Comparison of ENCODE assay signal across 16 cellular contexts in genomic region chr7:80940539-80941205, GRCh38. TPM values are rescaled to one million over a fixed set of nuclear protein-coding genes. Genes with fewer than 3 reads are reported as not detected.
DNase-seq lines count a peak whose midpoint lies in the region; ATAC-seq and TF ChIP-seq lines count a peak whose summit lies in the region.
"Had no signal": no experiment of that assay in that cellular context is flagged by ENCODE, and none has a peak within 500 bp of the region (broad histone marks: within the 10 kb centered on the region; RNA-seq: fewer than 3 reads in every experiment).

No MANE protein-coding gene starts in this region.

- H3K9me3 ChIP-seq in neural progenitor cell (ENCODE audit: low read depth): no peaks in the 10 kb centered on the region
- H3K9me3 ChIP-seq: Peyer's patch, tibial artery had no signal

- H3K4me1 ChIP-seq in neural progenitor cell: no peaks in the 10 kb centered on the region

- no peaks in the 10 kb centered on the region for H4K20me1 ChIP-seq in neural progenitor cell (ENCODE audit: low read depth)

- H3K27me3 Mint-ChIP-seq in CD14-positive monocyte (ENCODE audit: low read depth in 3 of 3) (peaks cover 0 to 2% (median 0%) of the 10 kb centered on the region in 3 donors), osteocyte (ENCODE audit: unreplicated experiment) (no peaks in the 10 kb centered on the region), neural progenitor cell (ENCODE audit: insufficient read depth, low read depth) (no peaks in the 10 kb centered on the region)
- H3K27me3 Mint-ChIP-seq: activated naive CD8-positive, alpha-beta T cell treated with anti-CD3 and anti-CD28 coated beads, Interleukin-2, amount 50 U/mL, for 24 hours had no signal

- H3K9ac ChIP-seq in neural progenitor cell: no peak overlapping the region

- H3K4me3 Mint-ChIP-seq in CD14-positive monocyte (no peak overlapping the region), osteocyte (ENCODE audit: unreplicated experiment) (no peak overlapping the region), neural progenitor cell (no peak overlapping the region)
- H3K4me3 Mint-ChIP-seq: activated naive CD8-positive, alpha-beta T cell treated with anti-CD3 and anti-CD28 coated beads, Interleukin-2, amount 50 U/mL, for 24 hours had no signal

- H3K9me3 Mint-ChIP-seq in CD14-positive monocyte: peaks cover 0 to 3% (median 0%) of the 10 kb centered on the region in 7 donors
- H3K9me3 Mint-ChIP-seq in osteocyte (ENCODE audit: unreplicated experiment): no peaks in the 10 kb centered on the region
- peaks cover 2% of the 10 kb centered on the region for H3K9me3 Mint-ChIP-seq in neural progenitor cell
- H3K9me3 Mint-ChIP-seq: activated naive CD8-positive, alpha-beta T cell treated with anti-CD3 and anti-CD28 coated beads, Interleukin-2, amount 50 U/mL, for 24 hours had no signal

- H3K79me2 ChIP-seq in neural progenitor cell (ENCODE audit: low read depth): no peaks in the 10 kb centered on the region

- no peak overlapping the region for H2AFZ ChIP-seq in neural progenitor cell (replicated peaks)

- no peak overlapping the region for H3K4me2 ChIP-seq in neural progenitor cell

- intact Hi-C loops in CD14-positive monocyte (cut with micrococcal nuclease): no loop called here

- H3K4me3 ChIP-seq in epithelial cell of proximal tubule (ENCODE audit: low read depth, low read length): no peak overlapping the region
- no peak overlapping the region for H3K4me3 ChIP-seq in neural progenitor cell
- H3K4me3 ChIP-seq: Peyer's patch, tibial artery had no signal

- no peak overlapping the region for H3K27ac ChIP-seq in neural progenitor cell
- H3K27ac ChIP-seq: HL-60 had no signal

- ATAC-seq in GM18868 (IDR thresholded peaks at IDR 0.05; ENCODE audit: unreplicated experiment) (no peak), GM18873 (IDR thresholded peaks at IDR 0.05; ENCODE audit: low FRiP score, unreplicated experiment) (no peak)
- ATAC-seq: activated naive CD8-positive, alpha-beta T cell treated with anti-CD3 and anti-CD28 coated beads, Interleukin-2, amount 50 U/mL, for 24 hours had no signal

- no peak for TF ChIP-seq CTCF in CD14-positive monocyte (IDR thresholded peaks at IDR 0.05)
- TF ChIP-seq CTCF in epithelial cell of proximal tubule (conservative IDR thresholded peaks at IDR 0.05; ENCODE audit: low read depth, low read length): no peak
- TF ChIP-seq CTCF in osteocyte (IDR thresholded peaks at IDR 0.05): no peak
- TF ChIP-seq CTCF in neural progenitor cell (IDR thresholded peaks at IDR 0.05): no peak

- H3K27me3 ChIP-seq in neural progenitor cell: no peaks in the 10 kb centered on the region
- H3K27me3 ChIP-seq: Peyer's patch, tibial artery had no signal

- no peak for DNase-seq in CD14-positive monocyte (ENCODE audit: low spot score)
- peak; percentile 95 for DNase-seq in NCI-H1694 treated with DMSO at 0.1 percent for 48 hours (lab: John Stamatoyannopoulos, UW)
- peak; percentile 27 for DNase-seq in epithelial cell of proximal tubule (ENCODE audit: low read depth)
- no peak for DNase-seq in osteocyte (ENCODE audit: extremely low spot score, unreplicated experiment)
- DNase-seq in ecto neural progenitor cell (ENCODE audit: low spot score): no peak
- DNase-seq in neural progenitor cell (ENCODE audit: low spot score): no peak
- DNase-seq: activated naive CD8-positive, alpha-beta T cell treated with anti-CD3 and anti-CD28 coated beads, Interleukin-2, amount 50 U/mL, for 24 hours; AML-193; GDM1; MM.1S; Peyer's patch; right cardiac atrium; tibial artery had no signal

- H3K36me3 Mint-ChIP-seq in CD14-positive monocyte (no peaks in the 10 kb centered on the region), osteocyte (ENCODE audit: unreplicated experiment) (no peaks in the 10 kb centered on the region), neural progenitor cell (no peaks in the 10 kb centered on the region)

- H3K4me1 Mint-ChIP-seq in CD14-positive monocyte (peaks cover 36% of the 10 kb centered on the region), osteocyte (ENCODE audit: unreplicated experiment) (peaks cover 33% of the 10 kb centered on the region), neural progenitor cell (peaks cover 11% of the 10 kb centered on the region)
- H3K4me1 Mint-ChIP-seq: activated naive CD8-positive, alpha-beta T cell treated with anti-CD3 and anti-CD28 coated beads, Interleukin-2, amount 50 U/mL, for 24 hours had no signal

- no peaks in the 10 kb centered on the region for H3K36me3 ChIP-seq in neural progenitor cell
- H3K36me3 ChIP-seq: Peyer's patch, tibial artery had no signal

- H3K27ac Mint-ChIP-seq in CD14-positive monocyte: peak overlapping the region; percentile 67 to 91 (median 83)
- peak overlapping the region; percentile 85 for H3K27ac Mint-ChIP-seq in osteocyte (ENCODE audit: unreplicated experiment)
- H3K27ac Mint-ChIP-seq in neural progenitor cell: no peak overlapping the region
- H3K27ac Mint-ChIP-seq: activated naive CD8-positive, alpha-beta T cell treated with anti-CD3 and anti-CD28 coated beads, Interleukin-2, amount 50 U/mL, for 24 hours had no signal

- no peaks in the 10 kb centered on the region for H3F3A ChIP-seq in neural progenitor cell (ENCODE audit: low read depth)

RNA-seq across cellular contexts. Expression of gene SEMA3C, which starts 21.8 kb away (rescaled TPM):
- 10 to 100 TPM; 13.7 to 14.1 TPM for polyA plus RNA-seq in CD14-positive monocyte
- total RNA-seq in epithelial cell of proximal tubule (68.6 and 77.1 TPM in 2 replicates), osteocyte (74.1 and 77.5 TPM in 2 replicates), neural progenitor cell (ENCODE audit: low replicate concordance) (0.28 and 0.54 TPM in 2 replicates)

Comparison
In these comparisons a context has a peak if more than half of its experiments do, and no peak if none do; other contexts are left out.
1. DNase-seq: peak in NCI-H1694 treated with DMSO at 0.1 percent for 48 hours (single experiment) and epithelial cell of proximal tubule (single experiment); none in CD14-positive monocyte (single experiment), osteocyte (single experiment), ecto neural progenitor cell (single experiment) and neural progenitor cell (single experiment).
2. RNA of gene SEMA3C, which starts 21.8 kb away (total RNA-seq): 74.1 to 77.5 TPM in osteocyte and 68.6 to 77.1 TPM in epithelial cell of proximal tubule; 0.28 to 0.54 TPM in neural progenitor cell; every median in the first group is over 10 times any median in the second.